8 cellular contexts compared by ENCODE assay signal in genomic region chr10:75191821-75192568, GRCh38. TPM values are rescaled to one million over a fixed set of nuclear protein-coding genes. Genes with fewer than 3 reads are reported as not detected.
DNase-seq lines count a peak whose midpoint lies in the region; ATAC-seq, FAIRE-seq and TF ChIP-seq lines count a peak whose summit lies in the region.
"Had no signal": no experiment of that assay in that cellular context is flagged by ENCODE, and none has a peak within 500 bp of the region (broad histone marks: within the 10 kb centered on the region; RNA-seq: fewer than 3 reads in every experiment).

No MANE protein-coding gene starts in this region.

- H3K9me3 ChIP-seq in MG63 (no peaks in the 10 kb centered on the region), right lobe of liver (no peaks in the 10 kb centered on the region), uterus (no peaks in the 10 kb centered on the region)

- peak overlapping the region; percentile 12 for H3K4me3 ChIP-seq in MG63
- H3K4me3 ChIP-seq in bronchial epithelial cell (ENCODE audit: low read depth, low read length) = no peak overlapping the region
- peak overlapping the region in 1 of 3 donors; percentile 4 for H3K4me3 ChIP-seq in right lobe of liver
- no peak overlapping the region for H3K4me3 ChIP-seq in uterus

- intact Hi-C loops in right lobe of liver (cut with DNase I) (no loop called here), uterus (cut with DNase I; ENCODE audit: low total_unique reads) (no loop called here)

- no peak for TF ChIP-seq POLR2A in right lobe of liver (IDR thresholded peaks at IDR 0.05)
- TF ChIP-seq POLR2A in uterus (IDR thresholded peaks at IDR 0.05) = no peak

- H3K27ac ChIP-seq in right lobe of liver (peak overlapping the region; percentile 3 to 42 (median 34)), uterus (peak overlapping the region; percentile 55)

- ATAC-seq in right lobe of liver (peak; percentile 94 to 97 (median 96)), GM18870 (IDR thresholded peaks at IDR 0.05; ENCODE audit: unreplicated experiment) (no peak)

- 33% methylated on average over 10 of the region's 10 CpGs for WGBS in right lobe of liver (ENCODE audit: insufficient coverage, low coverage, low lambda C conversion rate, missing lambda C conversion rate)

- H3K36me3 ChIP-seq in MG63 = no peaks in the 10 kb centered on the region
- H3K36me3 ChIP-seq in bronchial epithelial cell (ENCODE audit: control insufficient read depth, insufficient read depth, low read length) = no peaks in the 10 kb centered on the region
- H3K36me3 ChIP-seq in right lobe of liver = no peaks in the 10 kb centered on the region
- no peaks in the 10 kb centered on the region for H3K36me3 ChIP-seq in uterus

- no peaks in the 10 kb centered on the region for H3K27me3 ChIP-seq in MG63
- H3K27me3 ChIP-seq in bronchial epithelial cell (ENCODE audit: control insufficient read depth, insufficient read depth, low read length) = no peaks in the 10 kb centered on the region
- no peaks in the 10 kb centered on the region for H3K27me3 ChIP-seq in right lobe of liver
- no peaks in the 10 kb centered on the region for H3K27me3 ChIP-seq in uterus

- no peak for FAIRE-seq in bronchial epithelial cell (lab: Jason Lieb, UNC)

- DNase-seq in MG63 (peak; percentile 84), bronchial epithelial cell (ENCODE audit: low read depth) (peak; percentile 96), right lobe of liver (peak; percentile 69 to 81 (median 76)), uterus (peak; percentile 55 to 70), midbrain (lab: John Stamatoyannopoulos, UW) (no peak)
- no peak for DNase-seq in activated CD8-positive, alpha-beta memory T cell treated with anti-CD3 and anti-CD28 coated beads, Interleukin-2, amount 50 U/mL, for 48 hours
- DNase-seq: activated CD4-positive, alpha-beta T cell treated with anti-CD3 and anti-CD28 coated beads for 4 hours had no signal

- peak; percentile 8 for TF ChIP-seq CTCF in bronchial epithelial cell (IDR thresholded peaks at IDR 0.05; ENCODE audit: insufficient read depth, low read length, severe bottlenecking)
- peak in 2 of 4 donors; percentile 6 to 14 for TF ChIP-seq CTCF in right lobe of liver (IDR thresholded peaks at IDR 0.05)
- TF ChIP-seq CTCF in uterus (IDR thresholded peaks at IDR 0.05) = no peak

- H3K4me1 ChIP-seq in right lobe of liver (peaks cover 0 to 24% (median 4%) of the 10 kb centered on the region in 4 donors), uterus (no peaks in the 10 kb centered on the region)

RNA-seq across cellular contexts. Expression of gene VDAC2, which starts 18.6 kb away (rescaled TPM):
- 200 and 236 TPM in 2 replicates for total RNA-seq in MG63 (2014; rRNA removed; shearing (Covaris generic); ENCODE audit: low replicate concordance)
- 144 and 270 TPM in 2 replicates for total RNA-seq in bronchial epithelial cell
- 10 to 100 TPM; 48.3 to 92.7 (median 70.2) TPM for total RNA-seq in right lobe of liver
- total RNA-seq in uterus = 100 to 1,000 TPM in 1 of 4 donors, 10 to 100 TPM in 3; 57.6 to 119 (median 76.5) TPM

RNA-seq across cellular contexts. Expression of gene COMTD1, which starts 43.8 kb away (rescaled TPM):
- 18.1 and 33.0 TPM in 2 replicates for total RNA-seq in MG63 (2014; rRNA removed; shearing (Covaris generic); ENCODE audit: low replicate concordance)
- total RNA-seq in bronchial epithelial cell (11.8 and 21.6 TPM in 2 replicates), right lobe of liver (10 to 100 TPM; 14.3 to 88.7 (median 22.1) TPM), uterus (10 to 100 TPM in 3 of 4 donors, 1 to 10 TPM in 1; 3.2 to 59.7 (median 22.9) TPM)

Comparison
In these comparisons a context has a peak if more than half of its experiments do, and no peak if none do; other contexts are left out.
1. DNase-seq: peak in MG63 (single experiment), bronchial epithelial cell (single experiment), right lobe of liver (3 of 3) and uterus (2 of 2); none in activated CD8-positive, alpha-beta memory T cell treated with anti-CD3 and anti-CD28 coated beads, Interleukin-2, amount 50 U/mL, for 48 hours (single experiment) and midbrain (single experiment).